ENCODE assay signal across 23 cellular contexts in genomic region chr2:215817046-215817445, GRCh38.
"Had no signal": no experiment of that assay in that cellular context is flagged by ENCODE, and none has a peak within 500 bp of the region (broad histone marks: within the 10 kb centered on the region; RNA-seq: fewer than 3 reads in every experiment).

No MANE protein-coding gene starts in this region.

- ATAC-seq: activated T-cell treated with anti-CD3 and anti-CD28 coated beads, Interleukin-2, amount 50 U/mL, for 72 hours; foreskin keratinocyte; left cardiac atrium; right lobe of liver; stimulated activated memory B cell treated with anti-CD40 and anti-IgM and Interleukin-4, amounts not matched to agents 10 μg/mL and 1 μg/mL and 100 μg/mL, for 72 hours had no signal

- H3K4me1 ChIP-seq: prostate gland, right lobe of liver, testis had no signal

- H3K4me3 Mint-ChIP-seq: activated naive CD4-positive, alpha-beta T cell treated with anti-CD3 and anti-CD28 coated beads, Interleukin-2, amount 50 U/mL, for 24 hours; activated T-cell treated with anti-CD3 and anti-CD28 coated beads, Interleukin-2, amount 50 U/mL, for 72 hours; mesothelial cell of epicardium; neural crest cell; stimulated activated memory B cell treated with anti-CD40 and anti-IgM and Interleukin-4, amounts not matched to agents 10 μg/mL and 1 μg/mL and 100 μg/mL, for 72 hours had no signal

- H3K9me3 Mint-ChIP-seq: activated naive CD4-positive, alpha-beta T cell treated with anti-CD3 and anti-CD28 coated beads, Interleukin-2, amount 50 U/mL, for 24 hours had no signal

- H3K9me3 ChIP-seq: prostate gland, right lobe of liver, testis, upper lobe of left lung had no signal

- H3K36me3 Mint-ChIP-seq: activated naive CD4-positive, alpha-beta T cell treated with anti-CD3 and anti-CD28 coated beads, Interleukin-2, amount 50 U/mL, for 24 hours had no signal

- H3K27me3 ChIP-seq: foreskin keratinocyte, hepatocyte, right lobe of liver, testis, upper lobe of left lung had no signal

- DNase-seq: activated CD4-positive, alpha-beta T cell treated with anti-CD3 and anti-CD28 coated beads for 1 hour; activated CD4-positive, alpha-beta T cell treated with anti-CD3 and anti-CD28 coated beads, Interleukin-2, amount 50 U/mL, for 4 hours; activated gamma-delta T cell; activated T-cell treated with anti-CD3 and anti-CD28 coated beads, Interleukin-2, amount 50 U/mL, for 72 hours; cerebellar nuclear complex; effector CD8-positive, alpha-beta T cell; foreskin keratinocyte; left cardiac atrium; right lobe of liver; stimulated activated CD4-positive, alpha-beta T cell treated with anti-CD3 and anti-CD28 coated beads, Interleukin-4, amount 100 ng/mL, for 4 hours; SW 1271; T-helper 2 cell; testis; upper lobe of left lung had no signal

- H3K4me3 ChIP-seq: hepatocyte, lung, prostate gland, right lobe of liver, smooth muscle cell, testis, upper lobe of left lung had no signal

- H3K27ac Mint-ChIP-seq: activated naive CD4-positive, alpha-beta T cell treated with anti-CD3 and anti-CD28 coated beads, Interleukin-2, amount 50 U/mL, for 24 hours; activated T-cell treated with anti-CD3 and anti-CD28 coated beads, Interleukin-2, amount 50 U/mL, for 72 hours; mesothelial cell of epicardium; stimulated activated memory B cell treated with anti-CD40 and anti-IgM and Interleukin-4, amounts not matched to agents 10 μg/mL and 1 μg/mL and 100 μg/mL, for 72 hours had no signal

- H3K36me3 ChIP-seq: prostate gland, right lobe of liver, upper lobe of left lung had no signal

- H3K27ac ChIP-seq: foreskin keratinocyte, hepatocyte, prostate gland, right lobe of liver, testis, upper lobe of left lung, VCaP had no signal

- H3K4me1 Mint-ChIP-seq: neural crest cell had no signal
